ENCODE assay signal across 20 cellular contexts in the genomic region with DNA sequence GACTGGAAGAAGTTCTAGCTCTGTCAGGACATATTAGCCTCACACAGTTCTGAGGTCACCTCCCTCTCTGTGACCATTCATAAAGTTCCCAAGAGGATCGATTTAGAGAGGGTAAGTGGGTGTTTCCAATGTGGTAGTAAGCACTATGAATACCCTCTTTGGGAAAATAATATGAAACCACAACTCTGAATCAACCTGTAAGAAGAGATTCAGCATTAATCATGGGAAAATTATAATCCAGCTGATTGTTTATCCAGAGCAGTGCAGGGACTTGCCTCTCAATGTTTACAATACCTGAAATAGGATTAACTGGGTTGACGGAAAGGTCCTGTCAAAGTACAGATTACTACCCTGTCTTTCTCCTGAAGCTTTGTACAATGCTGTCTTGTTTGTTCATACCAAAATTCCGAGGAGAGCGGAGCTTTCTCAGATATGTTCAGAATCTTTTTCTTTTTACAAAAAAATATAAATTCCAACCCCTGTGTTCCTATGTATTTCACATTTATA.
"Had no signal": no experiment of that assay in that cellular context is flagged by ENCODE, and none has a peak within 500 bp of the region (broad histone marks: within the 10 kb centered on the region; RNA-seq: fewer than 3 reads in every experiment).

No MANE protein-coding gene starts in this region.

- H3K27me3 ChIP-seq: body of pancreas, neural progenitor cell, spleen had no signal

- H3K27ac ChIP-seq: body of pancreas, lower lobe of right lung, neural progenitor cell, spleen had no signal

- H3K27me3 Mint-ChIP-seq: activated CD4-positive, alpha-beta T cell treated with anti-CD3 and anti-CD28 coated beads, Interleukin-2, amount 10 ng/mL, durations not matched to agents 24 days and 14 days; activated naive CD4-positive, alpha-beta T cell treated with anti-CD3 and anti-CD28 coated beads, Interleukin-2, amount 10 ng/mL, durations not matched to agents 7 days and 5 days; stimulated activated naive B cell treated with anti-CD40 and anti-IgM and Interleukin-4, amounts not matched to agents 10 μg/mL and 1 μg/mL and 100 μg/mL, for 72 hours; T-helper 17 cell had no signal

- DNase-seq: activated CD4-positive, alpha-beta T cell treated with anti-CD3 and anti-CD28 coated beads, Interleukin-2, amount 10 ng/mL, durations not matched to agents 24 days and 14 days; activated naive CD4-positive, alpha-beta T cell treated with anti-CD3 and anti-CD28 coated beads, Interleukin-2, amount 10 ng/mL, durations not matched to agents 7 days and 5 days; body of pancreas; cortex of kidney; effector CD8-positive, alpha-beta T cell; hypothalamus; lower lobe of right lung; midbrain; posterior cingulate gyrus; right cardiac atrium; spleen; stimulated activated CD4-positive, alpha-beta T cell treated with anti-CD3 and anti-CD28 coated beads, Interleukin-1b, Interleukin-23, amount 100 ng/mL, for 48 hours; stimulated activated naive B cell treated with anti-CD40 and anti-IgM and Interleukin-4, amounts not matched to agents 10 μg/mL and 1 μg/mL and 100 μg/mL, for 72 hours; substantia nigra; T-helper 17 cell; trophoblast cell had no signal

- H3K9me3 ChIP-seq: body of pancreas, lower lobe of right lung, spleen had no signal

- H3K36me3 Mint-ChIP-seq: activated naive CD4-positive, alpha-beta T cell treated with anti-CD3 and anti-CD28 coated beads, Interleukin-2, amount 10 ng/mL, durations not matched to agents 7 days and 5 days; neural progenitor cell; stimulated activated naive B cell treated with anti-CD40 and anti-IgM and Interleukin-4, amounts not matched to agents 10 μg/mL and 1 μg/mL and 100 μg/mL, for 72 hours; WTC11 had no signal

- H3K36me3 ChIP-seq: lower lobe of right lung, neural progenitor cell, spleen had no signal

- H3K4me3 ChIP-seq: body of pancreas, lower lobe of right lung, neural progenitor cell, spleen had no signal

- H3K4me1 ChIP-seq: body of pancreas, lower lobe of right lung, neural progenitor cell, spleen had no signal

- H3K27ac Mint-ChIP-seq: activated CD4-positive, alpha-beta T cell treated with anti-CD3 and anti-CD28 coated beads, Interleukin-2, amount 10 ng/mL, durations not matched to agents 24 days and 14 days; activated naive CD4-positive, alpha-beta T cell treated with anti-CD3 and anti-CD28 coated beads, Interleukin-2, amount 10 ng/mL, durations not matched to agents 7 days and 5 days; activated T-helper 17 cell treated with anti-CD3 and anti-CD28 coated beads, Interleukin-2, amount 50 U/mL, for 72 hours; neural progenitor cell; stimulated activated naive B cell treated with anti-CD40 and anti-IgM and Interleukin-4, amounts not matched to agents 10 μg/mL and 1 μg/mL and 100 μg/mL, for 72 hours; T-helper 17 cell; WTC11 had no signal

- H3K9me3 Mint-ChIP-seq: activated CD4-positive, alpha-beta T cell treated with anti-CD3 and anti-CD28 coated beads, Interleukin-2, amount 10 ng/mL, durations not matched to agents 24 days and 14 days; activated naive CD4-positive, alpha-beta T cell treated with anti-CD3 and anti-CD28 coated beads, Interleukin-2, amount 10 ng/mL, durations not matched to agents 7 days and 5 days; activated T-helper 17 cell treated with anti-CD3 and anti-CD28 coated beads, Interleukin-2, amount 50 U/mL, for 72 hours; central memory CD8-positive, alpha-beta T cell; neural progenitor cell; WTC11 had no signal

- H3K4me3 Mint-ChIP-seq: activated CD4-positive, alpha-beta T cell treated with anti-CD3 and anti-CD28 coated beads, Interleukin-2, amount 10 ng/mL, durations not matched to agents 24 days and 14 days; activated naive CD4-positive, alpha-beta T cell treated with anti-CD3 and anti-CD28 coated beads, Interleukin-2, amount 10 ng/mL, durations not matched to agents 7 days and 5 days; activated T-helper 17 cell treated with anti-CD3 and anti-CD28 coated beads, Interleukin-2, amount 50 U/mL, for 72 hours; central memory CD8-positive, alpha-beta T cell; neural progenitor cell; stimulated activated naive B cell treated with anti-CD40 and anti-IgM and Interleukin-4, amounts not matched to agents 10 μg/mL and 1 μg/mL and 100 μg/mL, for 72 hours; T-helper 17 cell; WTC11 had no signal

- H3K4me2 ChIP-seq: neural progenitor cell had no signal

- H2AFZ ChIP-seq: neural progenitor cell had no signal

- H3K4me1 Mint-ChIP-seq: activated CD4-positive, alpha-beta T cell treated with anti-CD3 and anti-CD28 coated beads, Interleukin-2, amount 10 ng/mL, durations not matched to agents 24 days and 14 days; activated naive CD4-positive, alpha-beta T cell treated with anti-CD3 and anti-CD28 coated beads, Interleukin-2, amount 10 ng/mL, durations not matched to agents 7 days and 5 days; activated T-helper 17 cell treated with anti-CD3 and anti-CD28 coated beads, Interleukin-2, amount 50 U/mL, for 72 hours; central memory CD8-positive, alpha-beta T cell; neural progenitor cell; stimulated activated naive B cell treated with anti-CD40 and anti-IgM and Interleukin-4, amounts not matched to agents 10 μg/mL and 1 μg/mL and 100 μg/mL, for 72 hours; T-helper 17 cell had no signal
